Comparison of ENCODE assay signal across 27 cellular contexts in the genomic region with DNA sequence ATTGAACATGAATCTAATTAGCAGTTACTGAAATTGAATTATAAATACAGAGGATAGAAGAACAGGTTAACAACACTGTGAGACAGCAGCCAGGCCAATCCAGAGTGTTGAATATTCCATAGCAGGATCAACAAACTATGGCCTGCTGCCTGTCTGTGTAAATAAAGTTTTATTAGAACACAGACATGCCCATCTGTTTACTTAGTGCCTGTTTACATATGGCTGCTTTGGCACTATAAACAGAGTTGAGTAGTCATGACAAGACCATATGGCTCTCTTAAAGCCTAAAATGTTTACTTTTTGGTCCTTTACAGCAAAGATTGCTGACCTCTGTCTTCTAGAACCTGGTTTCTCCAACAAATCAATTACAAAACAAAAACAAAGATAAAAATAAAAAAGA.
DNase-seq lines count a peak whose midpoint lies in the region; TF ChIP-seq lines count a peak whose summit lies in the region.
"Had no signal": no experiment of that assay in that cellular context is flagged by ENCODE, and none has a peak within 500 bp of the region (broad histone marks: within the 10 kb centered on the region; RNA-seq: fewer than 3 reads in every experiment).

No MANE protein-coding gene starts in this region.

- CTCF ChIA-PET in HEK293 (lab: Yijun Ruan, JAX), result interaction anchor here (0.7 to 1.1 kb wide), 2 partner anchors 10 to 282 kb away, joined by 3 read pairs; no protein-coding TSS in a partner anchor

- peaks cover 0 to 17% of the 10 kb centered on the region in 2 experiments; a peak in 2 of 3 replicates for H3K36me3 ChIP-seq in HEK293 (ENCODE audit: control insufficient read depth in 2 of 2, insufficient read depth in 1 of 2, low read length in 2 of 2)
- H3K36me3 ChIP-seq: colonic mucosa had no signal

- no peak overlapping the region for H3K4me3 Mint-ChIP-seq in glutamatergic neuron (ENCODE audit: unreplicated experiment)
- H3K4me3 Mint-ChIP-seq: activated naive CD4-positive, alpha-beta T cell treated with anti-CD3 and anti-CD28 coated beads, Interleukin-2, amount 50 U/mL, for 24 hours; activated T-helper 1 cell treated with anti-CD3 and anti-CD28 coated beads, Interleukin-12 subunit alpha, Interleukin-12 subunit beta, Interleukin-2, Interleukin-4 antibody, amounts not matched to agents 30 ng/mL and 10 ng/mL and 1 ng/mL, durations not matched to agents 14 hours and 24 hours and 36 hours; CD4-positive, alpha-beta T cell had no signal

- no peaks in the 10 kb centered on the region for H3K36me3 Mint-ChIP-seq in glutamatergic neuron (ENCODE audit: unreplicated experiment)
- H3K36me3 Mint-ChIP-seq: activated naive CD4-positive, alpha-beta T cell treated with anti-CD3 and anti-CD28 coated beads, Interleukin-2, amount 50 U/mL, for 24 hours had no signal

- no peak overlapping the region for H3K27ac ChIP-seq in HEK293 (ENCODE audit: extremely low read depth, low read depth, low read length)
- H3K27ac ChIP-seq: colonic mucosa, heart right ventricle, SK-N-MC, stomach had no signal

- H3K27ac Mint-ChIP-seq in glutamatergic neuron (ENCODE audit: unreplicated experiment), result peak overlapping the region; percentile 46
- H3K27ac Mint-ChIP-seq: activated naive CD4-positive, alpha-beta T cell treated with anti-CD3 and anti-CD28 coated beads, Interleukin-2, amount 50 U/mL, for 24 hours; activated T-helper 1 cell treated with anti-CD3 and anti-CD28 coated beads, Interleukin-12 subunit alpha, Interleukin-12 subunit beta, Interleukin-2, Interleukin-4 antibody, amounts not matched to agents 30 ng/mL and 10 ng/mL and 1 ng/mL, durations not matched to agents 14 hours and 24 hours and 36 hours; CD4-positive, alpha-beta T cell; progenitor cell of endocrine pancreas had no signal

- POLR2A ChIA-PET in HEK293 (lab: Yijun Ruan, JAX), result no interaction called here

- TF ChIP-seq CTCF in HEK293 (tag by site-specific recombination; IDR thresholded peaks at IDR 0.05) (no peak), glutamatergic neuron (IDR thresholded peaks at IDR 0.05; ENCODE audit: partially characterized antibody, unreplicated experiment) (no peak)

- H3K4me1 ChIP-seq in HEK293 (ENCODE audit: control insufficient read depth, insufficient read depth, low read length), result peaks cover 6% of the 10 kb centered on the region

- H3K4me1 Mint-ChIP-seq in glutamatergic neuron (ENCODE audit: low read depth, unreplicated experiment), result peaks cover 16% of the 10 kb centered on the region

- DNase-seq in NCI-H2029 treated with DMSO at 0.1 percent for 48 hours (lab: John Stamatoyannopoulos, UW) (peak; percentile 34), NCI-H748 treated with DMSO at 0.1 percent for 48 hours (lab: John Stamatoyannopoulos, UW) (peak; percentile 23), glutamatergic neuron (no peak), NCI-H1930 (lab: John Stamatoyannopoulos, UW) (no peak), activated T-cell treated with anti-CD3 and anti-CD28 coated beads for 4 hours (no peak), NCI-H2196 treated with DMSO at 0.1 percent for 48 hours (lab: John Stamatoyannopoulos, UW; ENCODE audit: unreplicated experiment) (no peak)
- DNase-seq: activated CD4-positive, alpha-beta T cell treated with anti-CD3 and anti-CD28 coated beads for 4 hours; anterior cingulate cortex; CD4-positive, alpha-beta T cell; colonic mucosa; DND-41; effector memory CD4-positive, alpha-beta T cell; erythroblast; foreskin fibroblast; heart right ventricle; left cardiac atrium; NCI-H1105 treated with DMSO at 0.1 percent for 48 hours; NCI-H2227 treated with DMSO at 0.1 percent for 48 hours; RPMI8226; stomach; T-helper 2 cell; trophoblast cell had no signal

- H3K4me3 ChIP-seq in HEK293 (ENCODE audit: low read depth, low read length), result no peak overlapping the region
- H3K4me3 ChIP-seq: colonic mucosa, heart right ventricle, SK-N-MC, stomach had no signal

- H3K27me3 Mint-ChIP-seq in glutamatergic neuron (ENCODE audit: unreplicated experiment), result peaks cover 2% of the 10 kb centered on the region
- H3K27me3 Mint-ChIP-seq: activated naive CD4-positive, alpha-beta T cell treated with anti-CD3 and anti-CD28 coated beads, Interleukin-2, amount 50 U/mL, for 24 hours; CD4-positive, alpha-beta T cell; progenitor cell of endocrine pancreas had no signal

- H3K9me3 Mint-ChIP-seq in glutamatergic neuron (ENCODE audit: unreplicated experiment), result peaks cover 1% of the 10 kb centered on the region
- H3K9me3 Mint-ChIP-seq: activated naive CD4-positive, alpha-beta T cell treated with anti-CD3 and anti-CD28 coated beads, Interleukin-2, amount 50 U/mL, for 24 hours; activated T-helper 1 cell treated with anti-CD3 and anti-CD28 coated beads, Interleukin-12 subunit alpha, Interleukin-12 subunit beta, Interleukin-2, Interleukin-4 antibody, amounts not matched to agents 30 ng/mL and 10 ng/mL and 1 ng/mL, durations not matched to agents 14 hours and 24 hours and 36 hours; CD4-positive, alpha-beta T cell had no signal

- H3K9me3 ChIP-seq in HEK293 (ENCODE audit: control insufficient read depth, insufficient read depth, low read depth, low read length), result no peaks in the 10 kb centered on the region
- H3K9me3 ChIP-seq: colonic mucosa, heart right ventricle, stomach had no signal

TF ChIP-seq in HEK293, 187 proteins besides CTCF, POLR2A, EP300 and RAD21:
- TF ChIP-seq ZNF701 (tag by site-specific recombination; IDR thresholded peaks at IDR 0.05), result no peak
- 0 out of 2 replicates have a peak, but pooled peaks have one; percentile 21 for TF ChIP-seq ZNF561 (tag by site-specific recombination; IDR thresholded peaks at IDR 0.05; ENCODE audit: borderline replicate concordance)
- no peak for TF ChIP-seq ZNF239 (tag by site-specific recombination; IDR thresholded peaks at IDR 0.05)
- TF ChIP-seq KLF9 (tag by site-specific recombination; IDR thresholded peaks at IDR 0.05; ENCODE audit: low read depth), result no peak
- no peak for TF ChIP-seq ZNF747 (tag by site-specific recombination; IDR thresholded peaks at IDR 0.05)
- no peak for TF ChIP-seq OSR2 (tag by site-specific recombination; IDR thresholded peaks at IDR 0.05)
- TF ChIP-seq ZNF433 (tag by site-specific recombination; IDR thresholded peaks at IDR 0.05; ENCODE audit: low read depth), result no peak
- 0 out of 2 replicates have a peak, but pooled peaks have one; percentile 33 for TF ChIP-seq YY2 (tag by site-specific recombination; IDR thresholded peaks at IDR 0.05)

Comparison
In these comparisons a context has a peak if more than half of its experiments do, and no peak if none do; other contexts are left out.
1. DNase-seq: peak in NCI-H2029 treated with DMSO at 0.1 percent for 48 hours (single experiment) and NCI-H748 treated with DMSO at 0.1 percent for 48 hours (single experiment); none in glutamatergic neuron (single experiment), NCI-H1930 (0 of 2), activated T-cell treated with anti-CD3 and anti-CD28 coated beads for 4 hours (single experiment) and NCI-H2196 treated with DMSO at 0.1 percent for 48 hours (single experiment).